Comparison of ENCODE assay signal across 8 cellular contexts in genomic region chr20:35739294-35740163, GRCh38. TPM values are rescaled to one million over a fixed set of nuclear protein-coding genes. Genes with fewer than 3 reads are reported as not detected.
DNase-seq lines count a peak whose midpoint lies in the region; ATAC-seq and TF ChIP-seq lines count a peak whose summit lies in the region.

No MANE protein-coding gene starts in this region.

- no peak overlapping the region for H2BK20ac ChIP-seq in IMR-90 (ENCODE audit: low read depth, low read length)

- BruUV-seq in IMR-90 (replicated peaks; lab: Mats Ljungman, UMichigan), result no TSS peak

- POLR2A ChIA-PET in IMR-90 (lab: Charles Lee; ENCODE audit: unreplicated experiment), result interaction anchor here (1.0 kb wide), 1 partner anchor 9 kb away, joined by 3 read pairs; no protein-coding TSS in a partner anchor

- peaks cover 41% of the 10 kb centered on the region for H3K36me3 ChIP-seq in IMR-90 (ENCODE audit: control insufficient read depth, insufficient read depth, low read length)

- peak overlapping the region in 6 of 7 donors; percentile 32 to 100 (median 76) for H3K27ac Mint-ChIP-seq in CD14-positive monocyte
- peak overlapping the region; percentile 98 for H3K27ac Mint-ChIP-seq in activated T-helper 17 cell treated with anti-CD3 and anti-CD28 coated beads, Interleukin-2, amount 50 U/mL, for 72 hours
- H3K27ac Mint-ChIP-seq in type B pancreatic cell, result peak overlapping the region; percentile 99

- H3K27me3 ChIP-seq in IMR-90 (ENCODE audit: control insufficient read depth, insufficient read depth, low read length), result no peaks in the 10 kb centered on the region

- no peak overlapping the region for H2BK120ac ChIP-seq in IMR-90 (ENCODE audit: low read depth, low read length)

- H3K27me3 Mint-ChIP-seq in CD14-positive monocyte (ENCODE audit: low read depth in 3 of 3), result no peaks in the 10 kb centered on the region
- H3K27me3 Mint-ChIP-seq in activated T-helper 17 cell treated with anti-CD3 and anti-CD28 coated beads, Interleukin-2, amount 50 U/mL, for 72 hours, result no peaks in the 10 kb centered on the region
- peaks cover 6% of the 10 kb centered on the region for H3K27me3 Mint-ChIP-seq in type B pancreatic cell

- TF ChIP-seq CTCF in CD14-positive monocyte (IDR thresholded peaks at IDR 0.05), result peak; percentile 60
- TF ChIP-seq CTCF in IMR-90 (conservative IDR thresholded peaks at IDR 0.05; ENCODE audit: low read depth, low read length), result peak; percentile 31; the same call in 1 of the 2 replicates
- TF ChIP-seq CTCF in type B pancreatic cell (conservative IDR thresholded peaks at IDR 0.05), result peak; percentile 58

- H3K36me3 Mint-ChIP-seq in CD14-positive monocyte (peaks cover 40 to 64% of the 10 kb centered on the region in 2 donors), type B pancreatic cell (peaks cover 45% of the 10 kb centered on the region)
- H3K36me3 Mint-ChIP-seq in activated T-helper 17 cell treated with anti-CD3 and anti-CD28 coated beads, Interleukin-2, amount 50 U/mL, for 72 hours (ENCODE audit: low read depth), result peaks cover 81% of the 10 kb centered on the region

- peak overlapping the region; percentile 38 for H3K14ac ChIP-seq in IMR-90 (replicated peaks; ENCODE audit: low read depth, low read length)

- intact Hi-C loops in CD14-positive monocyte (cut with micrococcal nuclease), result loop anchor here in 1 of 2 donors (5.0 kb wide), 2 partner anchors 37 to 122 kb away; partner anchors contain the start of gene SPAG4
- intact Hi-C loops in IMR-90 (cut with micrococcal nuclease), result loop anchor here (5.0 kb wide), 1 partner anchor 213 kb away; the partner anchor contains the start of gene SCAND1

- H3K4ac ChIP-seq in IMR-90 (ENCODE audit: low read depth, low read length), result no peak overlapping the region

- CTCF ChIA-PET in IMR-90 (lab: Yijun Ruan, JAX), result interaction anchor here (0.6 to 0.8 kb wide), 2 partner anchors 136 to 770 kb away, joined by 3 to 4 read pairs; no protein-coding TSS in a partner anchor

- no peak overlapping the region for H4K91ac ChIP-seq in IMR-90 (ENCODE audit: insufficient read depth, low read depth, low read length)

- H3K9me1 ChIP-seq in IMR-90 (ENCODE audit: insufficient read depth, low read length), result peaks cover 4% of the 10 kb centered on the region

- H3K23ac ChIP-seq in IMR-90 (ENCODE audit: low read depth, low read length), result peak overlapping the region; percentile 85

- peaks cover 69% of the 10 kb centered on the region for H4K20me1 ChIP-seq in IMR-90 (ENCODE audit: insufficient read depth, low read length)

- no peak for TF ChIP-seq POLR2A in IMR-90 (IDR thresholded peaks at IDR 0.05; ENCODE audit: low read depth, low read length)

- no peak overlapping the region; the same call in 1 of the 2 replicates for H3K4me3 ChIP-seq in IMR-90 (ENCODE audit: insufficient read depth, low read depth, low read length)

- H2AFZ ChIP-seq in IMR-90 (replicated peaks; ENCODE audit: low read length, poor library complexity), result peak overlapping the region; percentile 43

- H3K56ac ChIP-seq in IMR-90 (ENCODE audit: extremely low read depth, insufficient read depth, low read length), result no peak overlapping the region

- DNase-seq in CD14-positive monocyte (ENCODE audit: low spot score), result no peak
- peak; percentile 50 for DNase-seq in IMR-90
- peak; percentile 41 for DNase-seq in iris pigment epithelial cell (ENCODE audit: low read depth)
- DNase-seq in type B pancreatic cell (ENCODE audit: extremely low spot score, unreplicated experiment), result no peak
- DNase-seq in NCI-H2107 (lab: John Stamatoyannopoulos, UW), result no peak

- no peak overlapping the region for H4K5ac ChIP-seq in IMR-90 (ENCODE audit: low read depth, low read length)

- dilution Hi-C loops in IMR-90 (cut with HindIII; ENCODE audit: low sequenced_read_pairs, unreplicated experiment), result no loop called here

- H3K18ac ChIP-seq in IMR-90 (ENCODE audit: low read depth, low read length), result no peak overlapping the region

- H3K79me1 ChIP-seq in IMR-90 (ENCODE audit: low read depth in 1 of 2, low read length in 2 of 2), result peaks cover 0 to 24% of the 10 kb centered on the region in 2 experiments; a peak in 2 of 4 replicates

- 100% methylated on average over 4 of the region's 7 CpGs; no CpG with 5 or more reads in 1 of the 2 experiments for WGBS in IMR-90 (ENCODE audit: extremely low coverage in 2 of 2, insufficient read length in 1 of 2), 2 experiments

- no peak overlapping the region for H2BK15ac ChIP-seq in IMR-90 (ENCODE audit: low read depth, low read length)

- H3K9me3 Mint-ChIP-seq in CD14-positive monocyte (no peaks in the 10 kb centered on the region), type B pancreatic cell (no peaks in the 10 kb centered on the region)
- no peaks in the 10 kb centered on the region for H3K9me3 Mint-ChIP-seq in activated T-helper 17 cell treated with anti-CD3 and anti-CD28 coated beads, Interleukin-2, amount 50 U/mL, for 72 hours

- H2BK5ac ChIP-seq in IMR-90 (ENCODE audit: low read depth, low read length, poor library complexity, severe bottlenecking), result no peak overlapping the region

- H4K8ac ChIP-seq in IMR-90 (ENCODE audit: low read depth in 2 of 2, low read length in 2 of 2), result no peak overlapping the region

- in situ Hi-C loops in IMR-90 (cut with MboI; ENCODE audit: low sequenced_read_pairs), result loop anchor here (10.0 kb wide), 1 partner anchor 145 kb away; no protein-coding TSS in a partner anchor

- peaks cover 6% of the 10 kb centered on the region for H3K4me1 ChIP-seq in IMR-90 (ENCODE audit: control insufficient read depth, insufficient read depth, low read length)

- TF ChIP-seq RAD21 in IMR-90 (IDR thresholded peaks at IDR 0.05; ENCODE audit: low read length), result no peak; the same call in 1 of the 2 replicates

- H3K9ac ChIP-seq in IMR-90 (ENCODE audit: low read depth, low read length), result no peak overlapping the region

- no peaks in the 10 kb centered on the region for H3K9me3 ChIP-seq in IMR-90 (ENCODE audit: control insufficient read depth, insufficient read depth, low read length)

- peak overlapping the region; percentile 24; the same call in 1 of the 2 replicates for H3K27ac ChIP-seq in IMR-90 (ENCODE audit: insufficient read depth, low read length)

- peak overlapping the region; percentile 99 to 100 for H3K4me3 Mint-ChIP-seq in CD14-positive monocyte
- peak overlapping the region; percentile 90 for H3K4me3 Mint-ChIP-seq in activated T-helper 17 cell treated with anti-CD3 and anti-CD28 coated beads, Interleukin-2, amount 50 U/mL, for 72 hours
- H3K4me3 Mint-ChIP-seq in type B pancreatic cell, result peak overlapping the region; percentile 97

- no peak overlapping the region for H2AK9ac ChIP-seq in IMR-90 (replicated peaks; ENCODE audit: low read depth, low read length, poor library complexity)

- ATAC-seq in IMR-90 (ENCODE audit: low read depth) (no peak), HG02884 (IDR thresholded peaks at IDR 0.05; ENCODE audit: unreplicated experiment) (no peak), GM19324 (IDR thresholded peaks at IDR 0.05; ENCODE audit: low FRiP score, unreplicated experiment) (no peak)
- no peak for ATAC-seq in activated T-helper 17 cell treated with anti-CD3 and anti-CD28 coated beads, Interleukin-2, amount 50 U/mL, for 72 hours (replicated peaks)

- peaks cover 41% of the 10 kb centered on the region for H3K4me1 Mint-ChIP-seq in CD14-positive monocyte
- peaks cover 36% of the 10 kb centered on the region for H3K4me1 Mint-ChIP-seq in activated T-helper 17 cell treated with anti-CD3 and anti-CD28 coated beads, Interleukin-2, amount 50 U/mL, for 72 hours
- H3K4me1 Mint-ChIP-seq in type B pancreatic cell (ENCODE audit: unreplicated experiment), result peaks cover 32% of the 10 kb centered on the region

- peak overlapping the region; percentile 46 for H3K4me2 ChIP-seq in IMR-90 (ENCODE audit: low read depth, low read length)

- H2AK5ac ChIP-seq in IMR-90 (ENCODE audit: low read depth, low read length), result peak overlapping the region; percentile 44; the same call in 1 of the 2 replicates

TF ChIP-seq in IMR-90, 13 proteins besides CTCF, POLR2A, EP300 and RAD21:
- TF ChIP-seq CEBPB (IDR thresholded peaks at IDR 0.05; ENCODE audit: low read depth, low read length) (peak; percentile 12; the same call in 1 of the 2 replicates), RFX5 (IDR thresholded peaks at IDR 0.05; ENCODE audit: low read depth, low read length) (no peak), NFE2L2 (IDR thresholded peaks at IDR 0.05; ENCODE audit: low read depth, low read length) (no peak)

RNA-seq across cellular contexts. Expression of gene RBM39, which starts 2.5 kb away (rescaled TPM):
- 10 to 100 TPM; 89.5 to 98.0 TPM for polyA plus RNA-seq in CD14-positive monocyte
- 166 and 280 TPM in 2 replicates for total RNA-seq in IMR-90 (2012; rRNA removed)
- polyA plus RNA-seq in IMR-90 (2012; rRNA removed), result 74.3 and 106 TPM in 2 replicates
- 15.4 and 18.4 TPM in 2 replicates for polyA plus RNA-seq in IMR-90 (2012; cell fraction: cytosol; rRNA removed)
- polyA plus RNA-seq in IMR-90 (2012; cell fraction: nucleus; rRNA removed; ENCODE audit: low replicate concordance), result 124 and 726 TPM in 2 replicates
- total RNA-seq in activated T-helper 17 cell treated with anti-CD3 and anti-CD28 coated beads, Interleukin-2, amount 50 U/mL, for 72 hours, result 100 to 1,000 TPM; 295 to 359 TPM
- 361 and 398 TPM in 2 replicates for total RNA-seq in type B pancreatic cell (ENCODE audit: low replicate concordance)

RNA-seq across cellular contexts. Expression of gene PHF20, which starts 32.3 kb away (rescaled TPM):
- polyA plus RNA-seq in CD14-positive monocyte, result 10 to 100 TPM; 73.6 to 78.2 TPM
- 22.0 and 30.3 TPM in 2 replicates for total RNA-seq in IMR-90 (2012; rRNA removed)
- polyA plus RNA-seq in IMR-90 (2012; rRNA removed), result 22.5 and 23.6 TPM in 2 replicates
- 19.8 and 29.5 TPM in 2 replicates for polyA plus RNA-seq in IMR-90 (2012; cell fraction: cytosol; rRNA removed)
- polyA plus RNA-seq in IMR-90 (2012; cell fraction: nucleus; rRNA removed; ENCODE audit: low replicate concordance), result 13.4 and 14.4 TPM in 2 replicates
- total RNA-seq in activated T-helper 17 cell treated with anti-CD3 and anti-CD28 coated beads, Interleukin-2, amount 50 U/mL, for 72 hours, result 10 to 100 TPM; 70.3 to 73.0 TPM
- 33.4 and 37.6 TPM in 2 replicates for total RNA-seq in type B pancreatic cell (ENCODE audit: low replicate concordance)

RNA-seq across cellular contexts. Expression of gene ROMO1, which starts 40.3 kb away (rescaled TPM):
- 100 to 1,000 TPM; 352 to 448 TPM for polyA plus RNA-seq in CD14-positive monocyte
- 223 and 397 TPM in 2 replicates for total RNA-seq in IMR-90 (2012; rRNA removed)
- polyA plus RNA-seq in IMR-90 (2012; rRNA removed), result 555 and 601 TPM in 2 replicates
- 1,487 and 2,019 TPM in 2 replicates for polyA plus RNA-seq in IMR-90 (2012; cell fraction: cytosol; rRNA removed)
- polyA plus RNA-seq in IMR-90 (2012; cell fraction: nucleus; rRNA removed; ENCODE audit: low replicate concordance), result 350 and 360 TPM in 2 replicates
- total RNA-seq in activated T-helper 17 cell treated with anti-CD3 and anti-CD28 coated beads, Interleukin-2, amount 50 U/mL, for 72 hours, result 100 to 1,000 TPM in 1 of 2 donors, 10 to 100 TPM in 1; 93.0 to 134 TPM
- total RNA-seq in type B pancreatic cell (ENCODE audit: low replicate concordance), result 131 and 160 TPM in 2 replicates

RNA-seq across cellular contexts. Expression of gene NFS1, which starts 40.4 kb away (rescaled TPM):
- 10 to 100 TPM; 18.1 to 19.2 TPM for polyA plus RNA-seq in CD14-positive monocyte
- 11.4 and 16.5 TPM in 2 replicates for total RNA-seq in IMR-90 (2012; rRNA removed)
- polyA plus RNA-seq in IMR-90 (2012; rRNA removed), result 31.4 and 35.6 TPM in 2 replicates
- polyA plus RNA-seq in IMR-90 (2012; cell fraction: cytosol; rRNA removed), result 29.4 and 47.8 TPM in 2 replicates
- 35.0 and 47.5 TPM in 2 replicates for polyA plus RNA-seq in IMR-90 (2012; cell fraction: nucleus; rRNA removed; ENCODE audit: low replicate concordance)
- total RNA-seq in activated T-helper 17 cell treated with anti-CD3 and anti-CD28 coated beads, Interleukin-2, amount 50 U/mL, for 72 hours, result 10 to 100 TPM; 41.1 to 49.2 TPM
- 26.7 and 29.9 TPM in 2 replicates for total RNA-seq in type B pancreatic cell (ENCODE audit: low replicate concordance)

Comparison
In these comparisons a context has a peak if more than half of its experiments do, and no peak if none do; other contexts are left out.
1. DNase-seq: peak in IMR-90 (single experiment) and iris pigment epithelial cell (single experiment); none in CD14-positive monocyte (single experiment), type B pancreatic cell (single experiment) and NCI-H2107 (single experiment).
2. Peak in every context shown above with its lines, with median percentiles within 50 percentile points of each other: H3K27ac Mint-ChIP-seq, H3K4me3 Mint-ChIP-seq and CTCF ChIP-seq.